9 cellular contexts compared by ENCODE assay signal in genomic region chr3:69791111-69791510, GRCh38. TPM values are rescaled to one million over a fixed set of nuclear protein-coding genes. Genes with fewer than 3 reads are reported as not detected.
DNase-seq lines count a peak whose midpoint lies in the region; ATAC-seq, FAIRE-seq and TF ChIP-seq lines count a peak whose summit lies in the region.
"Had no signal": no experiment of that assay in that cellular context is flagged by ENCODE, and none has a peak within 500 bp of the region (broad histone marks: within the 10 kb centered on the region; RNA-seq: fewer than 3 reads in every experiment).

No MANE protein-coding gene starts in this region.

- H3K36me3 ChIP-seq in bronchial epithelial cell (ENCODE audit: control insufficient read depth, insufficient read depth, low read length), result no peaks in the 10 kb centered on the region
- no peaks in the 10 kb centered on the region for H3K36me3 ChIP-seq in kidney (ENCODE audit: control insufficient read depth in 1 of 2, insufficient read depth in 2 of 2, low read length in 2 of 2)
- no peaks in the 10 kb centered on the region for H3K36me3 ChIP-seq in subcutaneous abdominal adipose tissue (ENCODE audit: control insufficient read depth in 5 of 5, insufficient read depth in 5 of 5, low read length in 5 of 5)
- no peaks in the 10 kb centered on the region for H3K36me3 ChIP-seq in H7 (replicated peaks; ENCODE audit: control insufficient read depth, insufficient read depth, low read length)

- no peak for TF ChIP-seq CTCF in bronchial epithelial cell (IDR thresholded peaks at IDR 0.05; ENCODE audit: insufficient read depth, low read length, severe bottlenecking)
- TF ChIP-seq CTCF in kidney (IDR thresholded peaks at IDR 0.05; ENCODE audit: borderline replicate concordance, extremely low read depth, insufficient read depth), result no peak

- H3K9ac ChIP-seq in kidney (ENCODE audit: low read length in 2 of 2) (no peak overlapping the region), subcutaneous abdominal adipose tissue (ENCODE audit: low read length in 5 of 5) (no peak overlapping the region)

- no peak overlapping the region for H3K4me3 ChIP-seq in bronchial epithelial cell (ENCODE audit: low read depth, low read length)
- H3K4me3 ChIP-seq in kidney (ENCODE audit: low read length in 2 of 2), result no peak overlapping the region
- peak overlapping the region in 1 of 5 donors; percentile 28 for H3K4me3 ChIP-seq in subcutaneous abdominal adipose tissue (ENCODE audit: low read depth in 1 of 5, low read length in 5 of 5)
- H3K4me3 ChIP-seq in H7 (ENCODE audit: insufficient read depth, low read depth, low read length), result no peak overlapping the region

- H3K27me3 ChIP-seq in bronchial epithelial cell (ENCODE audit: control insufficient read depth, insufficient read depth, low read length) (no peaks in the 10 kb centered on the region), subcutaneous abdominal adipose tissue (ENCODE audit: control insufficient read depth in 5 of 5, insufficient read depth in 4 of 5, low read length in 5 of 5) (no peaks in the 10 kb centered on the region), H7 (ENCODE audit: control insufficient read depth, insufficient read depth, low read length) (no peaks in the 10 kb centered on the region)

- peaks cover 13 to 27% of the 10 kb centered on the region in 2 donors for H3K4me1 ChIP-seq in kidney (ENCODE audit: control insufficient read depth in 1 of 2, insufficient read depth in 1 of 2, low read depth in 1 of 2, low read length in 2 of 2)
- peaks cover 3 to 35% (median 31%) of the 10 kb centered on the region in 5 donors for H3K4me1 ChIP-seq in subcutaneous abdominal adipose tissue (ENCODE audit: control insufficient read depth in 5 of 5, insufficient read depth in 5 of 5, low read length in 5 of 5)

- intact Hi-C loops in kidney (cut with DNase I), result loop anchor here (10.0 kb wide), 1 partner anchor 96 kb away; no protein-coding TSS in a partner anchor

- H3K9me3 ChIP-seq in kidney (ENCODE audit: control insufficient read depth in 1 of 2, low read length in 2 of 2), result no peaks in the 10 kb centered on the region
- H3K9me3 ChIP-seq in subcutaneous abdominal adipose tissue (ENCODE audit: control insufficient read depth in 5 of 5, low read length in 5 of 5), result no peaks in the 10 kb centered on the region

- ATAC-seq in HG03342 (IDR thresholded peaks at IDR 0.05; ENCODE audit: unreplicated experiment), result no peak

- H3K27ac ChIP-seq in kidney (ENCODE audit: low read depth in 2 of 2, low read length in 2 of 2) (no peak overlapping the region), subcutaneous abdominal adipose tissue (ENCODE audit: low read depth, low read length) (peak overlapping the region; percentile 82)

- DNase-seq in HT1080 (ENCODE audit: low read depth) (peak; percentile 53), bronchial epithelial cell (ENCODE audit: low read depth) (peak; percentile 75), kidney (peak; percentile 88), H7 (no peak), UCSD-AML1 (lab: John Stamatoyannopoulos, UW; ENCODE audit: unreplicated experiment) (no peak), cortex of kidney (lab: John Stamatoyannopoulos, UW) (no peak)

- FAIRE-seq in bronchial epithelial cell (lab: Jason Lieb, UNC) (no peak), kidney (lab: Jason Lieb, UNC) (peak; percentile 17)
- FAIRE-seq: endothelial cell of umbilical vein had no signal

RNA-seq across cellular contexts. Expression of gene MITF, which starts 51.8 kb away (rescaled TPM):
- total RNA-seq in HT1080 (2014; rRNA removed; shearing (Covaris generic)), result 3.7 and 6.5 TPM in 2 replicates
- polyA plus RNA-seq in HT1080 (2015; cell fraction: cytosol; rRNA removed), result 4.1 and 5.1 TPM in 2 replicates
- polyA plus RNA-seq in HT1080 (2015; cell fraction: nucleus; rRNA removed), result 4.0 and 4.8 TPM in 2 replicates
- 1.6 and 2.3 TPM in 2 replicates for total RNA-seq in bronchial epithelial cell
- 52.6 TPM for total RNA-seq in kidney
- polyA plus RNA-seq in kidney (ENCODE audit: insufficient read depth, low read depth, low replicate concordance), result 14.1 TPM
- total RNA-seq in H7 (2014; rRNA removed; shearing (Covaris generic)), result 0.21 and 0.30 TPM in 2 replicates

Comparison
In these comparisons a context has a peak if more than half of its experiments do, and no peak if none do; other contexts are left out.
1. DNase-seq: peak in HT1080 (single experiment), bronchial epithelial cell (single experiment) and kidney (single experiment); none in H7 (single experiment), UCSD-AML1 (single experiment) and cortex of kidney (single experiment).